In genomic region chr3:128340198-128340903, GRCh38 we compare ENCODE assay signal across 21 cellular contexts.
A peak's percentile ranks its signal among the peaks of the same experiment; 100 is the strongest.
DNase-seq lines count a peak whose midpoint lies in the region; ATAC-seq and TF ChIP-seq lines count a peak whose summit lies in the region.
"Had no signal": no experiment of that assay in that cellular context is flagged by ENCODE, and none has a peak within 500 bp of the region (broad histone marks: within the 10 kb centered on the region; RNA-seq: fewer than 3 reads in every experiment).

No MANE protein-coding gene starts in this region.

- H3K27ac ChIP-seq in cardiac muscle cell (peak overlapping the region; percentile 79), right cardiac atrium (ENCODE audit: low read length) (no peak overlapping the region), psoas muscle (no peak overlapping the region)
- H3K27ac ChIP-seq: GM23248 had no signal

- TF ChIP-seq CTCF in cardiac muscle cell (IDR thresholded peaks at IDR 0.05; ENCODE audit: low read depth, low read length): no peak
- TF ChIP-seq CTCF in psoas muscle (IDR thresholded peaks at IDR 0.05): no peak

- H3K4me1 ChIP-seq in cardiac muscle cell (ENCODE audit: low read depth) (peaks cover 60% of the 10 kb centered on the region), right cardiac atrium (ENCODE audit: control insufficient read depth, insufficient read depth, low read length) (peaks cover 2% of the 10 kb centered on the region), psoas muscle (peaks cover 10% of the 10 kb centered on the region)

- DNase-seq in cardiac muscle cell (ENCODE audit: low read depth in 1 of 2, low spot score in 1 of 2) (no peak), right cardiac atrium (no peak), foreskin melanocyte (peak; percentile 45), psoas muscle (peak in 1 of 2 donors; percentile 6), MV-4-11 (lab: John Stamatoyannopoulos, UW) (no peak), NCI-H2107 treated with DMSO at 0.1 percent for 48 hours (lab: John Stamatoyannopoulos, UW; ENCODE audit: unreplicated experiment) (no peak), ureter (ENCODE audit: low spot score) (no peak)
- DNase-seq: BE2C; CD4-positive, alpha-beta memory T cell; DMS53; EL; GM23248; NCI-H187; NCI-H2107; NCI-H2227 treated with DMSO at 0.1 percent for 48 hours; NCI-H510A treated with DMSO at 0.1 percent for 48 hours; NCI-H774; SHP77 had no signal

- 70% methylated on average over 2 of the region's 2 CpGs for WGBS in right cardiac atrium
- WGBS in psoas muscle, 3 donors: 59 to 79% (median 69%) methylated on average over 2 of the region's 2 CpGs

- ATAC-seq in right cardiac atrium: no peak
- peak in 3 of 4 donors; percentile 39 to 64 (median 44) for ATAC-seq in psoas muscle
- no peak for ATAC-seq in HG02840 (IDR thresholded peaks at IDR 0.05; ENCODE audit: low FRiP score, unreplicated experiment)
- ATAC-seq: GM12878, HCT116 had no signal

- H3K27me3 ChIP-seq in cardiac muscle cell: no peaks in the 10 kb centered on the region
- no peaks in the 10 kb centered on the region for H3K27me3 ChIP-seq in right cardiac atrium (ENCODE audit: control insufficient read depth, insufficient read depth)
- no peaks in the 10 kb centered on the region for H3K27me3 ChIP-seq in psoas muscle (ENCODE audit: insufficient read depth in 3 of 3, low read length in 2 of 3)
- H3K27me3 ChIP-seq: BE2C had no signal

- no peaks in the 10 kb centered on the region for H3K9me3 ChIP-seq in cardiac muscle cell (ENCODE audit: low read depth)
- H3K9me3 ChIP-seq in right cardiac atrium (ENCODE audit: control insufficient read depth, low read length): no peaks in the 10 kb centered on the region
- no peaks in the 10 kb centered on the region for H3K9me3 ChIP-seq in psoas muscle
- H3K9me3 ChIP-seq: BE2C had no signal

- H3K36me3 ChIP-seq in cardiac muscle cell (no peaks in the 10 kb centered on the region), psoas muscle (ENCODE audit: insufficient read depth in 1 of 2, low read depth in 1 of 2) (peaks cover 0 to 11% of the 10 kb centered on the region in 2 donors)

- intact Hi-C loops in right cardiac atrium (cut with DNase I) (no loop called here), psoas muscle (cut with DNase I) (no loop called here)

- no peak overlapping the region for H3K4me3 ChIP-seq in cardiac muscle cell
- no peak overlapping the region for H3K4me3 ChIP-seq in right cardiac atrium (ENCODE audit: low read length)
- no peak overlapping the region for H3K4me3 ChIP-seq in psoas muscle
- H3K4me3 ChIP-seq: GM12878, GM23248 had no signal

Comparison
In these comparisons a context has a peak if more than half of its experiments do, and no peak if none do; other contexts are left out.
1. ATAC-seq: peak in psoas muscle (3 of 4); none in right cardiac atrium (0 of 2) and HG02840 (single experiment).